ENCODE assay signal across 15 cellular contexts in the genomic region with DNA sequence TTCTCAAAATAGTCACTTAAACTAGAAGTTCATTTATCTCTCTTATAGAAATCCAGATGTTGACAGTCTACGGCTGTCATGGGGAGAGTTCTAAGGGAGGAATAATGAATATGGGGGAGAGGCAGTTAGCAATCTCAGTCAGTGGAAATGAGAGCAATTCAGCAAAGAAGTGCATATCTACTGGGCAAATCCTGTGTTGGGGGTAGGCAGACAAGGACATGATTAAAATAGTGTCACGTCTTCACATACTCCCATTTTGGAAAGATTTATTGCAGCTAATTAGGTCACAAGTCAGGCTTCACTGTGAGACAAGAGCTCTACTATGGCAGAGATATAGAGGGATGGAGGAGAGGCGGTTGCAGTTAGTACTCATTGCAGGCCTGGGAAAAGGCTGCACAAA. TPM values are rescaled to one million over a fixed set of nuclear protein-coding genes. Genes with fewer than 3 reads are reported as not detected.
DNase-seq lines count a peak whose midpoint lies in the region; ATAC-seq, FAIRE-seq and TF ChIP-seq lines count a peak whose summit lies in the region.
"Had no signal": no experiment of that assay in that cellular context is flagged by ENCODE, and none has a peak within 500 bp of the region (broad histone marks: within the 10 kb centered on the region; RNA-seq: fewer than 3 reads in every experiment).

No MANE protein-coding gene starts in this region.

- no peaks in the 10 kb centered on the region for H3K9me3 Mint-ChIP-seq in Calu3 (ENCODE audit: low read depth, unreplicated experiment)
- H3K9me3 Mint-ChIP-seq: CD8-positive, alpha-beta memory T cell had no signal

- no peak for ATAC-seq in HG02571 (IDR thresholded peaks at IDR 0.05; ENCODE audit: unreplicated experiment)
- ATAC-seq: A549 had no signal

- no peaks in the 10 kb centered on the region for H3K36me3 ChIP-seq in HEK293 (ENCODE audit: control insufficient read depth in 2 of 2, insufficient read depth in 1 of 2, low read length in 2 of 2)
- H3K36me3 ChIP-seq in esophagus muscularis mucosa: no peaks in the 10 kb centered on the region
- H3K36me3 ChIP-seq: BLaER1 had no signal

- no peak for FAIRE-seq in H54 (lab: Jason Lieb, UNC)
- FAIRE-seq: A549, H1 had no signal

- H3K4me3 ChIP-seq in HEK293 (ENCODE audit: low read depth, low read length): no peak overlapping the region
- H3K4me3 ChIP-seq in esophagus muscularis mucosa: no peak overlapping the region
- H3K4me3 ChIP-seq: A549, BLaER1 had no signal

- H3K27me3 ChIP-seq in esophagus muscularis mucosa: no peaks in the 10 kb centered on the region
- H3K27me3 ChIP-seq: BLaER1 had no signal

- TF ChIP-seq CTCF in Calu3 (IDR thresholded peaks at IDR 0.05; ENCODE audit: unreplicated experiment): no peak
- no peak for TF ChIP-seq CTCF in HEK293 (tag by site-specific recombination; IDR thresholded peaks at IDR 0.05)
- no peak for TF ChIP-seq CTCF in esophagus muscularis mucosa (IDR thresholded peaks at IDR 0.05)

- no peaks in the 10 kb centered on the region for H3K36me3 Mint-ChIP-seq in Calu3 (ENCODE audit: insufficient read depth, unreplicated experiment)
- H3K36me3 Mint-ChIP-seq: CD8-positive, alpha-beta memory T cell had no signal

- CTCF ChIA-PET in Calu3 (lab: Charles Lee): interaction anchor here (0.6 to 1.9 kb wide), 4 partner anchors 41 to 75 kb away, joined by 3 to 5 read pairs (median 3); no protein-coding TSS in a partner anchor
- CTCF ChIA-PET in HEK293 (lab: Yijun Ruan, JAX): interaction anchor here (0.7 to 1.1 kb wide), 3 partner anchors 29 to 111 kb away, joined by 3 to 4 read pairs (median 3); no protein-coding TSS in a partner anchor

- TF ChIP-seq POLR2A in esophagus muscularis mucosa (IDR thresholded peaks at IDR 0.05; ENCODE audit: low read depth): no peak
- no peak for TF ChIP-seq POLR2A in H54 (IDR thresholded peaks at IDR 0.05; ENCODE audit: low read depth, low read length)

- peaks cover 33% of the 10 kb centered on the region for H3K4me1 Mint-ChIP-seq in Calu3 (ENCODE audit: low read depth, unreplicated experiment)
- H3K4me1 Mint-ChIP-seq: CD8-positive, alpha-beta memory T cell had no signal

- DNase-seq in Calu3 (no peak), esophagus muscularis mucosa (ENCODE audit: extremely low spot score) (peak; percentile 0), pons (ENCODE audit: low spot score) (peak; percentile 12), H54 (ENCODE audit: insufficient read length, low spot score) (no peak), Ammon's horn (ENCODE audit: low spot score) (no peak)
- DNase-seq: CD8-positive, alpha-beta memory T cell; DMS 273 treated with DMSO at 0.1 percent for 48 hours; HCEC 1CT had no signal

- peak overlapping the region; percentile 35 for H3K27ac Mint-ChIP-seq in Calu3 (ENCODE audit: unreplicated experiment)

- intact Hi-C loops in Calu3 (cut with micrococcal nuclease; ENCODE audit: unreplicated experiment): no loop called here
- intact Hi-C loops in esophagus muscularis mucosa (cut with DNase I): no loop called here

- no peak for TF ChIP-seq EP300 in esophagus muscularis mucosa (IDR thresholded peaks at IDR 0.05)

- H3K27ac ChIP-seq in HEK293 (ENCODE audit: extremely low read depth, low read depth, low read length): no peak overlapping the region
- no peak overlapping the region for H3K27ac ChIP-seq in esophagus muscularis mucosa (replicated peaks in 1 of 4)
- H3K27ac ChIP-seq: A549, BLaER1, HL-60 had no signal

- H3K4me3 Mint-ChIP-seq in Calu3 (ENCODE audit: low read depth, unreplicated experiment): no peak overlapping the region
- H3K4me3 Mint-ChIP-seq: CD8-positive, alpha-beta memory T cell had no signal

- no peaks in the 10 kb centered on the region for H3K27me3 Mint-ChIP-seq in Calu3 (ENCODE audit: unreplicated experiment)

- WGBS in esophagus muscularis mucosa: 77% methylated on average over 3 of the region's 3 CpGs

- H3K9me3 ChIP-seq in HEK293 (ENCODE audit: control insufficient read depth, insufficient read depth, low read depth, low read length) (no peaks in the 10 kb centered on the region), esophagus muscularis mucosa (no peaks in the 10 kb centered on the region)
- H3K9me3 ChIP-seq: A549, BLaER1 had no signal

- POLR2A ChIA-PET in HEK293 (lab: Yijun Ruan, JAX): no interaction called here

- no TSS peak for BruUV-seq in Calu3 (replicated peaks; lab: Mats Ljungman, UMichigan)

- H3K4me1 ChIP-seq in HEK293 (ENCODE audit: control insufficient read depth, insufficient read depth, low read length) (no peaks in the 10 kb centered on the region), esophagus muscularis mucosa (no peaks in the 10 kb centered on the region)
- H3K4me1 ChIP-seq: A549, BLaER1 had no signal

TF ChIP-seq in HEK293, 187 proteins besides CTCF, POLR2A, EP300 and RAD21:
- TF ChIP-seq ZNF501 (tag by site-specific recombination; IDR thresholded peaks at IDR 0.05): no peak
- TF ChIP-seq WT1 (tag by site-specific recombination; IDR thresholded peaks at IDR 0.05): peak; percentile 94
TF ChIP-seq in HEK293: peak in this region for 1.

RNA-seq across cellular contexts. Expression of gene LRRC36, which starts 29.8 kb away (rescaled TPM):
- total RNA-seq in Calu3 (2022) (7.1 and 9.2 TPM in 2 replicates), esophagus muscularis mucosa (under 1 TPM in 1 of 4 donors, not detected in 3; 0.33 TPM)
- total RNA-seq: Daoy, H1 had no signal

RNA-seq across cellular contexts. Expression of gene KCTD19, which starts 29.8 kb away (rescaled TPM):
- total RNA-seq in Calu3 (2022): 3.8 and 5.6 TPM in 2 replicates
- total RNA-seq in esophagus muscularis mucosa: not detected

RNA-seq across cellular contexts. Expression of gene TPPP3, which starts 36.9 kb away (rescaled TPM):
- total RNA-seq in Calu3 (2022) (8.5 and 8.8 TPM in 2 replicates), esophagus muscularis mucosa (100 to 1,000 TPM in 1 of 4 donors, 10 to 100 TPM in 3; 32.0 to 116 (median 41.3) TPM)
- total RNA-seq: CD8-positive, alpha-beta memory T cell; Daoy had no signal

RNA-seq across cellular contexts. Expression of gene ZDHHC1, which starts 59.9 kb away (rescaled TPM):
- total RNA-seq in Calu3 (2022) (22.6 and 24.4 TPM in 2 replicates), esophagus muscularis mucosa (10 to 100 TPM; 11.6 to 27.5 (median 20.8) TPM)

Comparison
In these comparisons a context has a peak if more than half of its experiments do, and no peak if none do; other contexts are left out.
1. DNase-seq: peak in esophagus muscularis mucosa (single experiment) and pons (single experiment); none in Calu3 (single experiment), H54 (single experiment) and Ammon's horn (single experiment).